In genomic region chr2:2926858-2927175, GRCh38 we compare ENCODE assay signal across 18 cellular contexts.
DNase-seq lines count a peak whose midpoint lies in the region; ATAC-seq, FAIRE-seq and TF ChIP-seq lines count a peak whose summit lies in the region.
"Had no signal": no experiment of that assay in that cellular context is flagged by ENCODE, and none has a peak within 500 bp of the region (broad histone marks: within the 10 kb centered on the region; RNA-seq: fewer than 3 reads in every experiment).

No MANE protein-coding gene starts in this region.

- no peak for DNase-seq in T-helper 2 cell treated with Interferon-gamma antibody and Interleukin-4, amounts not matched to agents 5 μg/mL and 100 μg/mL, for 36 hours (ENCODE audit: low spot score)
- DNase-seq in T-helper 2 cell (no peak), GM12878 (ENCODE audit: low read depth, low spot score) (peak; percentile 21), SKM-1 (lab: John Stamatoyannopoulos, UW; ENCODE audit: unreplicated experiment) (no peak), hippocampal formation (lab: John Stamatoyannopoulos, UW) (no peak)
- no peak for DNase-seq in stimulated activated naive CD4-positive, alpha-beta T cell (lab: John Stamatoyannopoulos, UW)
- DNase-seq: Caco-2, esophagus squamous epithelium, HCEC 1CT, mesendoderm, NCI-H187, NCI-H774, pancreas, trophoblast cell had no signal

- in situ Hi-C loops in GM12878 (cut with MboI), result no loop called here

- CTCF ChIA-PET in GM12878 (lab: Yijun Ruan, JAX), result no interaction called here

- no peaks in the 10 kb centered on the region for H3K27me3 Mint-ChIP-seq in T-helper 2 cell treated with Interferon-gamma antibody and Interleukin-4, amounts not matched to agents 5 μg/mL and 100 μg/mL, for 36 hours (ENCODE audit: low read depth)

- H3K27ac ChIP-seq in GM12878 (ENCODE audit: control insufficient read depth, insufficient read depth), result no peak overlapping the region
- H3K27ac ChIP-seq: 22Rv1, esophagus squamous epithelium, KMS-11, pancreas had no signal

- TF ChIP-seq CTCF in GM12878 (IDR thresholded peaks at IDR 0.05 in 2 of 3, conservative IDR thresholded peaks at IDR 0.05 in 1 of 3; ENCODE audit: control insufficient read depth in 2 of 3, extremely low read depth in 1 of 3, insufficient read depth in 1 of 3, low read depth in 3 of 3, low read length in 3 of 3), result no peak

- intact Hi-C loops in GM12878 (cut with micrococcal nuclease; ENCODE audit: unreplicated experiment), result no loop called here

- RAD21 ChIA-PET in GM12878 (lab: Charles Lee; ENCODE audit: unreplicated experiment), result interaction anchor here (1.4 kb wide), 2 partner anchors 17 to 27 kb away, joined by 3 to 4 read pairs; no protein-coding TSS in a partner anchor

- POLR2A ChIA-PET in GM12878 (lab: Charles Lee), result no interaction called here

- no peak for TF ChIP-seq RAD21 in GM12878 (IDR thresholded peaks at IDR 0.05; ENCODE audit: insufficient read depth, low read depth, low read length)

- SMC1A ChIA-PET in GM12878 (lab: Charles Lee; ENCODE audit: uncharacterized antibody, unreplicated experiment), result interaction anchor here (0.6 kb wide), 2 partner anchors 23 to 683 kb away, joined by 3 to 4 read pairs; no protein-coding TSS in a partner anchor

- no peaks in the 10 kb centered on the region for H4K20me1 ChIP-seq in GM12878 (ENCODE audit: control insufficient read depth, insufficient read depth)

- H3K36me3 Mint-ChIP-seq in T-helper 2 cell treated with Interferon-gamma antibody and Interleukin-4, amounts not matched to agents 5 μg/mL and 100 μg/mL, for 36 hours (ENCODE audit: low read depth), result no peaks in the 10 kb centered on the region

- no peak overlapping the region for H3K4me3 ChIP-seq in GM12878
- H3K4me3 ChIP-seq: esophagus squamous epithelium, pancreas had no signal

- peak overlapping the region; percentile 38; the same call in 1 of the 2 replicates for H3K4me2 ChIP-seq in GM12878 (ENCODE audit: control insufficient read depth, insufficient read depth)
- H3K4me2 ChIP-seq: KMS-11 had no signal

- TF ChIP-seq EP300 in GM12878 (IDR thresholded peaks at IDR 0.05; ENCODE audit: borderline replicate concordance in 1 of 2, control insufficient read depth in 1 of 2, low read depth in 2 of 2, low read length in 2 of 2), result peak in 1 of 2 experiments; percentile 54; a peak in 1 of 4 replicates

- TF ChIP-seq POLR2A in GM12878 (IDR thresholded peaks at IDR 0.05; ENCODE audit: low read depth, low read length), result no peak

- no peak overlapping the region for H3K9ac ChIP-seq in GM12878 (ENCODE audit: control insufficient read depth, insufficient read depth, low read length)
- H3K9ac ChIP-seq: KMS-11 had no signal

- no peaks in the 10 kb centered on the region for H3K27me3 ChIP-seq in GM12878 (replicated peaks in 1 of 2; ENCODE audit: control insufficient read depth in 2 of 2, insufficient read depth in 2 of 2, low read length in 1 of 2)
- H3K27me3 ChIP-seq: esophagus squamous epithelium, pancreas had no signal

- H2AFZ ChIP-seq in GM12878 (ENCODE audit: control insufficient read depth, low read depth, low read length), result peak overlapping the region; percentile 21

- H3K79me2 ChIP-seq in GM12878 (ENCODE audit: control insufficient read depth, insufficient read depth, low read length), result no peaks in the 10 kb centered on the region

- peak overlapping the region; percentile 49 for H3K4me3 Mint-ChIP-seq in T-helper 2 cell treated with Interferon-gamma antibody and Interleukin-4, amounts not matched to agents 5 μg/mL and 100 μg/mL, for 36 hours

- H3K27ac Mint-ChIP-seq in T-helper 2 cell treated with Interferon-gamma antibody and Interleukin-4, amounts not matched to agents 5 μg/mL and 100 μg/mL, for 36 hours, result peak overlapping the region; percentile 49

- no peak for FAIRE-seq in GM12878 (lab: Jason Lieb, UNC)
- FAIRE-seq: pancreas had no signal

- BruUV-seq in GM12878 (replicated peaks; lab: Mats Ljungman, UMichigan), result no TSS peak

- H3K36me3 ChIP-seq in GM12878 (ENCODE audit: control insufficient read depth in 2 of 2, insufficient read depth in 2 of 2, low read length in 1 of 2), result no peaks in the 10 kb centered on the region
- H3K36me3 ChIP-seq: esophagus squamous epithelium, pancreas had no signal

- H3K9me3 Mint-ChIP-seq in T-helper 2 cell treated with Interferon-gamma antibody and Interleukin-4, amounts not matched to agents 5 μg/mL and 100 μg/mL, for 36 hours, result peaks cover 13% of the 10 kb centered on the region

- peaks cover 2% of the 10 kb centered on the region; the same call in 2 of the 3 replicates for H3K9me3 ChIP-seq in GM12878 (replicated peaks; ENCODE audit: control insufficient read depth, insufficient read depth, low read length)
- H3K9me3 ChIP-seq: esophagus squamous epithelium, pancreas had no signal

- WGBS in GM12878 (ENCODE audit: insufficient coverage, insufficient replicate concordance, low lambda C conversion rate, missing lambda C conversion rate), result 14% methylated on average over 4 of the region's 4 CpGs

- peaks cover 13% of the 10 kb centered on the region for H3K4me1 Mint-ChIP-seq in T-helper 2 cell treated with Interferon-gamma antibody and Interleukin-4, amounts not matched to agents 5 μg/mL and 100 μg/mL, for 36 hours (ENCODE audit: low read depth)

- ATAC-seq in HG02571 (IDR thresholded peaks at IDR 0.05; ENCODE audit: unreplicated experiment), result peak; percentile 41
- ATAC-seq in HG03108 (IDR thresholded peaks at IDR 0.05; ENCODE audit: unreplicated experiment), result peak; percentile 44
- ATAC-seq in GM12878, result peak; percentile 21; the same call in 1 of the 3 replicates
- ATAC-seq: pancreas had no signal

- no peaks in the 10 kb centered on the region for H3K4me1 ChIP-seq in GM12878 (ENCODE audit: control insufficient read depth, insufficient read depth, low read length)
- H3K4me1 ChIP-seq: Caco-2, esophagus squamous epithelium, pancreas had no signal

TF ChIP-seq in GM12878, 131 proteins besides CTCF, POLR2A, EP300 and RAD21 (continues in another document):
- TF ChIP-seq CBX5 (IDR thresholded peaks at IDR 0.05; ENCODE audit: low read depth) (no peak), SIX5 (IDR thresholded peaks at IDR 0.05; ENCODE audit: low read depth, low read length, severe bottlenecking) (no peak), NR2C1 (IDR thresholded peaks at IDR 0.05) (no peak), MEF2B (IDR thresholded peaks at IDR 0.05; ENCODE audit: partially characterized antibody, poor library complexity, severe bottlenecking) (no peak), TCF12 (IDR thresholded peaks at IDR 0.05; ENCODE audit: low read depth, low read length) (no peak), ETV6 (conservative IDR thresholded peaks at IDR 0.05 in 1 of 2, IDR thresholded peaks at IDR 0.05 in 1 of 2; ENCODE audit: borderline replicate concordance in 1 of 2, low read depth in 1 of 2) (no peak), SREBF2 (IDR thresholded peaks at IDR 0.05; ENCODE audit: low read length) (no peak), MAX (IDR thresholded peaks at IDR 0.05; ENCODE audit: low read depth, low read length) (no peak), ZNF24 (IDR thresholded peaks at IDR 0.05) (no peak), HSF1 (IDR thresholded peaks at IDR 0.05; ENCODE audit: low read depth, low read length) (no peak), IKZF2 (IDR thresholded peaks at IDR 0.05) (no peak), NRF1 (conservative IDR thresholded peaks at IDR 0.05; ENCODE audit: low read depth, low read length) (no peak), CEBPB (IDR thresholded peaks at IDR 0.05; ENCODE audit: borderline replicate concordance in 1 of 2, low read depth in 2 of 2, low read length in 2 of 2) (no peak), TCF7 (IDR thresholded peaks at IDR 0.05; ENCODE audit: borderline replicate concordance) (no peak), USF1 (IDR thresholded peaks at IDR 0.05; ENCODE audit: borderline replicate concordance, extremely low read length, insufficient read depth, low read depth, low read length) (no peak), HCFC1 (IDR thresholded peaks at IDR 0.05; ENCODE audit: low read length) (no peak), ZNF622 (IDR thresholded peaks at IDR 0.05) (no peak), PAX8 (IDR thresholded peaks at IDR 0.05) (no peak), RFX5 (IDR thresholded peaks at IDR 0.05; ENCODE audit: low read depth, low read length) (no peak), MYB (IDR thresholded peaks at IDR 0.05; ENCODE audit: borderline replicate concordance, low read depth, low read length) (no peak), FOXK2 (IDR thresholded peaks at IDR 0.05) (no peak), CHD1 (IDR thresholded peaks at IDR 0.05; ENCODE audit: low read depth, low read length) (no peak), BACH1 (IDR thresholded peaks at IDR 0.05; ENCODE audit: borderline replicate concordance) (no peak)
